10 cellular contexts compared by ENCODE assay signal in genomic region chr7:115145512-115145911, GRCh38.
A peak's percentile ranks its signal among the peaks of the same experiment; 100 is the strongest.
DNase-seq lines count a peak whose midpoint lies in the region; ATAC-seq and TF ChIP-seq lines count a peak whose summit lies in the region.
"Had no signal": no experiment of that assay in that cellular context is flagged by ENCODE, and none has a peak within 500 bp of the region (broad histone marks: within the 10 kb centered on the region; RNA-seq: fewer than 3 reads in every experiment).

No MANE protein-coding gene starts in this region.

- WGBS in IMR-90 (ENCODE audit: extremely low coverage in 2 of 2, insufficient read length in 1 of 2), 2 experiments, result no CpG with 5 or more reads among the region's 2 CpGs
- no CpG with 5 or more reads among the region's 2 CpGs for WGBS in mesenchymal stem cell

- TF ChIP-seq POLR2A in GM18505 (IDR thresholded peaks at IDR 0.05; ENCODE audit: borderline replicate concordance, extremely low read depth, insufficient read depth, insufficient read length) (no peak), IMR-90 (IDR thresholded peaks at IDR 0.05; ENCODE audit: low read depth, low read length) (no peak), breast epithelium (IDR thresholded peaks at IDR 0.05) (no peak)

- H3K36me3 Mint-ChIP-seq in GM23338 (ENCODE audit: low read depth), result no peaks in the 10 kb centered on the region
- H3K36me3 Mint-ChIP-seq: activated naive CD8-positive, alpha-beta T cell treated with anti-CD3 and anti-CD28 coated beads for 36 hours had no signal

- H3K27me3 Mint-ChIP-seq in GM23338 (ENCODE audit: insufficient read depth, low read depth, poor library complexity), result no peaks in the 10 kb centered on the region
- H3K27me3 Mint-ChIP-seq in stimulated activated naive CD8-positive, alpha-beta T cell treated with anti-CD3 and anti-CD28 coated beads, Interleukin-15, amount 100 ng/mL, for 72 hours, result no peaks in the 10 kb centered on the region

- H2AK9ac ChIP-seq in IMR-90 (replicated peaks; ENCODE audit: low read depth, low read length, poor library complexity), result no peak overlapping the region

- H3K79me1 ChIP-seq in IMR-90 (ENCODE audit: low read depth in 1 of 2, low read length in 2 of 2), result no peaks in the 10 kb centered on the region
- no peaks in the 10 kb centered on the region for H3K79me1 ChIP-seq in mesenchymal stem cell (replicated peaks; ENCODE audit: low read length, poor library complexity, severe bottlenecking)

- H3K23ac ChIP-seq in IMR-90 (ENCODE audit: low read depth, low read length) (no peak overlapping the region), mesenchymal stem cell (ENCODE audit: low read length in 2 of 2) (no peak overlapping the region)

- H2BK15ac ChIP-seq in IMR-90 (ENCODE audit: low read depth, low read length), result no peak overlapping the region
- H2BK15ac ChIP-seq in mesenchymal stem cell (ENCODE audit: low read depth, poor library complexity, severe bottlenecking), result no peak overlapping the region

- H4K8ac ChIP-seq in IMR-90 (ENCODE audit: low read depth in 2 of 2, low read length in 2 of 2) (no peak overlapping the region), mesenchymal stem cell (ENCODE audit: low read length) (no peak overlapping the region)

- H3K9ac ChIP-seq in IMR-90 (ENCODE audit: low read depth, low read length) (no peak overlapping the region), mesenchymal stem cell (ENCODE audit: low read length) (peak overlapping the region; percentile 60)

- H2BK5ac ChIP-seq in IMR-90 (ENCODE audit: low read depth, low read length, poor library complexity, severe bottlenecking), result no peak overlapping the region
- H2BK5ac ChIP-seq in mesenchymal stem cell (ENCODE audit: low read depth, low read length, poor library complexity, severe bottlenecking), result no peak overlapping the region

- DNase-seq in IMR-90 (peak; percentile 39), mesenchymal stem cell (no peak), GM23338 (ENCODE audit: low spot score) (no peak), breast epithelium (ENCODE audit: low spot score in 2 of 2) (no peak)
- no peak for DNase-seq in activated CD4-positive, alpha-beta T cell treated with anti-CD3 and anti-CD28 coated beads, Interleukin-2, amount 50 U/mL, for 1 hour
- DNase-seq in stimulated activated naive CD8-positive, alpha-beta T cell treated with anti-CD3 and anti-CD28 coated beads, Interleukin-15, amount 100 ng/mL, for 72 hours, result no peak
- DNase-seq: activated naive CD8-positive, alpha-beta T cell treated with anti-CD3 and anti-CD28 coated beads for 36 hours; heart right ventricle had no signal

- H2AFZ ChIP-seq in IMR-90 (replicated peaks; ENCODE audit: low read length, poor library complexity) (no peak overlapping the region), mesenchymal stem cell (ENCODE audit: low read depth, low read length) (no peak overlapping the region), GM23338 (no peak overlapping the region)

- H4K20me1 ChIP-seq in IMR-90 (ENCODE audit: insufficient read depth, low read length) (no peaks in the 10 kb centered on the region), GM23338 (replicated peaks; ENCODE audit: insufficient read depth) (no peaks in the 10 kb centered on the region)

- no peak overlapping the region for H3K27ac Mint-ChIP-seq in GM23338
- no peak overlapping the region for H3K27ac Mint-ChIP-seq in stimulated activated naive CD8-positive, alpha-beta T cell treated with anti-CD3 and anti-CD28 coated beads, Interleukin-15, amount 100 ng/mL, for 72 hours
- H3K27ac Mint-ChIP-seq: activated naive CD8-positive, alpha-beta T cell treated with anti-CD3 and anti-CD28 coated beads for 36 hours had no signal

- no peak for TF ChIP-seq RAD21 in IMR-90 (IDR thresholded peaks at IDR 0.05; ENCODE audit: low read length)

- H3K27ac ChIP-seq in IMR-90 (ENCODE audit: insufficient read depth, low read length), result no peak overlapping the region
- H3K27ac ChIP-seq in mesenchymal stem cell (ENCODE audit: low read length, poor library complexity, severe bottlenecking), result no peak overlapping the region
- no peak overlapping the region for H3K27ac ChIP-seq in GM23338 (ENCODE audit: low read depth)
- H3K27ac ChIP-seq in breast epithelium, result no peak overlapping the region
- H3K27ac ChIP-seq: heart right ventricle had no signal

- H3K9me2 ChIP-seq in GM23338 (ENCODE audit: insufficient read depth), result 0 out of 2 replicates have a peak, but pooled peaks cover 6% of the 10 kb centered on the region

- ATAC-seq in GM18505 (IDR thresholded peaks at IDR 0.05; ENCODE audit: unreplicated experiment), result peak; percentile 89
- peak; percentile 79 for ATAC-seq in GM21786 (IDR thresholded peaks at IDR 0.05; ENCODE audit: unreplicated experiment)
- ATAC-seq in IMR-90 (ENCODE audit: low read depth), result peak; percentile 35; the same call in 1 of the 2 replicates
- ATAC-seq in GM23338, result no peak
- ATAC-seq in stimulated activated naive CD8-positive, alpha-beta T cell treated with anti-CD3 and anti-CD28 coated beads, Interleukin-15, amount 100 ng/mL, for 72 hours, result no peak

- no peaks in the 10 kb centered on the region for H3K4me1 ChIP-seq in IMR-90 (ENCODE audit: control insufficient read depth, insufficient read depth, low read length)
- no peaks in the 10 kb centered on the region for H3K4me1 ChIP-seq in mesenchymal stem cell (ENCODE audit: control insufficient read depth, insufficient read depth, low read depth, low read length)
- peaks cover 6% of the 10 kb centered on the region; the same call in 1 of the 2 replicates for H3K4me1 ChIP-seq in GM23338 (ENCODE audit: insufficient read depth)
- H3K4me1 ChIP-seq in breast epithelium, result no peaks in the 10 kb centered on the region

- H3K4ac ChIP-seq in IMR-90 (ENCODE audit: low read depth, low read length), result no peak overlapping the region
- H3K4ac ChIP-seq in mesenchymal stem cell (ENCODE audit: low read depth in 1 of 2, low read length in 2 of 2), result no peak overlapping the region

- H3K18ac ChIP-seq in IMR-90 (ENCODE audit: low read depth, low read length), result no peak overlapping the region
- no peak overlapping the region for H3K18ac ChIP-seq in mesenchymal stem cell (ENCODE audit: low read depth in 1 of 2, low read length in 2 of 2)

- dilution Hi-C loops in IMR-90 (cut with HindIII; ENCODE audit: low sequenced_read_pairs, unreplicated experiment), result no loop called here

- H3K9me3 ChIP-seq in IMR-90 (ENCODE audit: control insufficient read depth, insufficient read depth, low read length) (no peaks in the 10 kb centered on the region), mesenchymal stem cell (ENCODE audit: control insufficient read depth, low read length) (no peaks in the 10 kb centered on the region), breast epithelium (no peaks in the 10 kb centered on the region)
- H3K9me3 ChIP-seq: heart right ventricle had no signal

- no peaks in the 10 kb centered on the region for H3K79me2 ChIP-seq in GM23338 (replicated peaks; ENCODE audit: insufficient read depth)

- no peaks in the 10 kb centered on the region for H3K36me3 ChIP-seq in IMR-90 (ENCODE audit: control insufficient read depth, insufficient read depth, low read length)
- no peaks in the 10 kb centered on the region for H3K36me3 ChIP-seq in mesenchymal stem cell (ENCODE audit: control insufficient read depth in 1 of 2, insufficient read depth in 2 of 2, low read depth in 1 of 2, low read length in 2 of 2)
- H3K36me3 ChIP-seq in GM23338 (ENCODE audit: insufficient read depth), result no peaks in the 10 kb centered on the region
- H3K36me3 ChIP-seq in breast epithelium, result no peaks in the 10 kb centered on the region
- H3K36me3 ChIP-seq: heart right ventricle had no signal

- H3K56ac ChIP-seq in IMR-90 (ENCODE audit: extremely low read depth, insufficient read depth, low read length), result no peak overlapping the region

- CTCF ChIA-PET in IMR-90 (lab: Yijun Ruan, JAX), result interaction anchor here (0.6 kb wide), 4 partner anchors 19 to 218 kb away, joined by 3 to 6 read pairs (median 4); no protein-coding TSS in a partner anchor

- H3K27me3 ChIP-seq in IMR-90 (ENCODE audit: control insufficient read depth, insufficient read depth, low read length) (no peaks in the 10 kb centered on the region), mesenchymal stem cell (ENCODE audit: control insufficient read depth in 1 of 2, insufficient read depth in 1 of 2, low read length in 2 of 2) (no peaks in the 10 kb centered on the region), GM23338 (ENCODE audit: insufficient read depth) (no peaks in the 10 kb centered on the region), breast epithelium (no peaks in the 10 kb centered on the region)
- H3K27me3 ChIP-seq: heart right ventricle had no signal

- H2AK5ac ChIP-seq in IMR-90 (ENCODE audit: low read depth, low read length) (no peak overlapping the region), mesenchymal stem cell (ENCODE audit: low read length, severe bottlenecking) (no peak overlapping the region)

- H2BK20ac ChIP-seq in IMR-90 (ENCODE audit: low read depth, low read length), result no peak overlapping the region

- no TSS peak for BruUV-seq in IMR-90 (replicated peaks; lab: Mats Ljungman, UMichigan)

- no peak overlapping the region for H3K14ac ChIP-seq in IMR-90 (replicated peaks; ENCODE audit: low read depth, low read length)
- no peak overlapping the region for H3K14ac ChIP-seq in mesenchymal stem cell (ENCODE audit: low read length in 2 of 2)

- TF ChIP-seq CTCF in IMR-90 (conservative IDR thresholded peaks at IDR 0.05; ENCODE audit: low read depth, low read length) (no peak), GM23338 (conservative IDR thresholded peaks at IDR 0.05; ENCODE audit: low read depth in 2 of 2) (no peak), breast epithelium (IDR thresholded peaks at IDR 0.05) (no peak)

- H3K4me2 ChIP-seq in IMR-90 (ENCODE audit: low read depth, low read length) (no peak overlapping the region), mesenchymal stem cell (ENCODE audit: low read length, poor library complexity, severe bottlenecking) (no peak overlapping the region), GM23338 (no peak overlapping the region)

- no peak overlapping the region for H4K5ac ChIP-seq in IMR-90 (ENCODE audit: low read depth, low read length)

- H3K4me3 Mint-ChIP-seq in GM23338, result no peak overlapping the region
- H3K4me3 Mint-ChIP-seq in stimulated activated naive CD8-positive, alpha-beta T cell treated with anti-CD3 and anti-CD28 coated beads, Interleukin-15, amount 100 ng/mL, for 72 hours, result no peak overlapping the region
- H3K4me3 Mint-ChIP-seq: activated naive CD8-positive, alpha-beta T cell treated with anti-CD3 and anti-CD28 coated beads for 36 hours had no signal

- H2BK120ac ChIP-seq in IMR-90 (ENCODE audit: low read depth, low read length), result no peak overlapping the region
- H2BK120ac ChIP-seq in mesenchymal stem cell (ENCODE audit: low read depth, low read length), result no peak overlapping the region

- no peaks in the 10 kb centered on the region for H3K9me3 Mint-ChIP-seq in GM23338
- no peaks in the 10 kb centered on the region for H3K9me3 Mint-ChIP-seq in stimulated activated naive CD8-positive, alpha-beta T cell treated with anti-CD3 and anti-CD28 coated beads, Interleukin-15, amount 100 ng/mL, for 72 hours
- H3K9me3 Mint-ChIP-seq: activated naive CD8-positive, alpha-beta T cell treated with anti-CD3 and anti-CD28 coated beads for 36 hours had no signal

- POLR2A ChIA-PET in IMR-90 (lab: Charles Lee; ENCODE audit: unreplicated experiment), result interaction anchor here (0.6 kb wide), 1 partner anchor 223 kb away, joined by 3 read pairs; no protein-coding TSS in a partner anchor

- H4K91ac ChIP-seq in IMR-90 (ENCODE audit: insufficient read depth, low read depth, low read length) (no peak overlapping the region), mesenchymal stem cell (ENCODE audit: low read length) (no peak overlapping the region)

- H3K4me1 Mint-ChIP-seq in GM23338, result peaks cover 7% of the 10 kb centered on the region; the same call in 2 of the 3 replicates
- no peaks in the 10 kb centered on the region for H3K4me1 Mint-ChIP-seq in stimulated activated naive CD8-positive, alpha-beta T cell treated with anti-CD3 and anti-CD28 coated beads, Interleukin-15, amount 100 ng/mL, for 72 hours
- H3K4me1 Mint-ChIP-seq: activated naive CD8-positive, alpha-beta T cell treated with anti-CD3 and anti-CD28 coated beads for 36 hours had no signal

- no peaks in the 10 kb centered on the region for H3F3A ChIP-seq in GM23338 (replicated peaks; ENCODE audit: low read depth)

- intact Hi-C loops in IMR-90 (cut with micrococcal nuclease), result no loop called here
- intact Hi-C loops in breast epithelium (cut with DNase I; ENCODE audit: low total_unique reads), result no loop called here

- H3K9me1 ChIP-seq in IMR-90 (ENCODE audit: insufficient read depth, low read length), result no peaks in the 10 kb centered on the region; the same call in 1 of the 2 replicates

- in situ Hi-C loops in IMR-90 (cut with MboI; ENCODE audit: low sequenced_read_pairs), result no loop called here

- no peak overlapping the region for H3K4me3 ChIP-seq in IMR-90 (ENCODE audit: insufficient read depth, low read depth, low read length)
- no peak overlapping the region for H3K4me3 ChIP-seq in mesenchymal stem cell (ENCODE audit: insufficient read depth in 1 of 2, low read depth in 1 of 2, low read length in 2 of 2)
- H3K4me3 ChIP-seq in GM23338, result no peak overlapping the region
- H3K4me3 ChIP-seq in breast epithelium, result no peak overlapping the region
- H3K4me3 ChIP-seq: heart right ventricle had no signal

- H2BK12ac ChIP-seq in mesenchymal stem cell (ENCODE audit: low read length in 2 of 2), result no peak overlapping the region

Comparison
In these comparisons a context has a peak if more than half of its experiments do, and no peak if none do; other contexts are left out.
1. ATAC-seq: peak in GM18505 (single experiment), GM21786 (single experiment) and IMR-90 (single experiment); none in GM23338 (single experiment) and stimulated activated naive CD8-positive, alpha-beta T cell treated with anti-CD3 and anti-CD28 coated beads, Interleukin-15, amount 100 ng/mL, for 72 hours (single experiment).